24 cellular contexts compared by ENCODE assay signal in genomic region chr21:19501115-19501514, GRCh38.
"Had no signal": no experiment of that assay in that cellular context is flagged by ENCODE, and none has a peak within 500 bp of the region (broad histone marks: within the 10 kb centered on the region; RNA-seq: fewer than 3 reads in every experiment).

No MANE protein-coding gene starts in this region.

- H3K4me3 Mint-ChIP-seq: dendritic cell treated with granulocyte-macrophage colony-stimulating factor and Interleukin-4, amounts not matched to agents 40 ng/mL and 50 ng/mL, for 4 days; effector memory CD8-positive, alpha-beta T cell; endodermal cell; memory B cell; naive thymus-derived CD4-positive, alpha-beta T cell had no signal

- H3K4me1 Mint-ChIP-seq: endodermal cell; memory B cell; naive thymus-derived CD4-positive, alpha-beta T cell had no signal

- H3K4me3 ChIP-seq: colonic mucosa, esophagus squamous epithelium, gastrocnemius medialis, heart right ventricle, left lung, lower lobe of right lung had no signal

- H3K27ac ChIP-seq: colonic mucosa, epithelial cell of prostate, esophagus squamous epithelium, gastrocnemius medialis, heart right ventricle, left lung, lower lobe of right lung had no signal

- H3K36me3 ChIP-seq: colonic mucosa, esophagus squamous epithelium, gastrocnemius medialis, heart right ventricle, left lung, lower lobe of right lung had no signal

- H3K27ac Mint-ChIP-seq: dendritic cell treated with granulocyte-macrophage colony-stimulating factor and Interleukin-4, amounts not matched to agents 40 ng/mL and 50 ng/mL, for 4 days; effector memory CD8-positive, alpha-beta T cell; endodermal cell; memory B cell; naive thymus-derived CD4-positive, alpha-beta T cell had no signal

- H3K36me3 Mint-ChIP-seq: memory B cell; naive thymus-derived CD4-positive, alpha-beta T cell had no signal

- DNase-seq: colonic mucosa; cortex of kidney; effector CD8-positive, alpha-beta T cell; effector memory CD8-positive, alpha-beta T cell; endodermal cell; esophagus squamous epithelium; foreskin fibroblast; foreskin melanocyte; gastrocnemius medialis; glutamatergic neuron; head of caudate nucleus; heart right ventricle; hippocampal formation; left cardiac atrium; left lung; left ventricle myocardium superior; lower lobe of right lung; mesendoderm; midbrain; naive thymus-derived CD4-positive, alpha-beta T cell had no signal

- H3K9me3 Mint-ChIP-seq: dendritic cell treated with granulocyte-macrophage colony-stimulating factor and Interleukin-4, amounts not matched to agents 40 ng/mL and 50 ng/mL, for 4 days had no signal

- H3K4me1 ChIP-seq: colonic mucosa, esophagus squamous epithelium, gastrocnemius medialis, heart right ventricle, left lung, lower lobe of right lung had no signal

- H3K9me3 ChIP-seq: colonic mucosa, esophagus squamous epithelium, gastrocnemius medialis, left lung had no signal

- H3K27me3 ChIP-seq: colonic mucosa, esophagus squamous epithelium, gastrocnemius medialis, heart right ventricle, left lung had no signal

- ATAC-seq: effector memory CD8-positive, alpha-beta T cell; esophagus mucosa; gastrocnemius medialis; heart right ventricle; left cardiac atrium; left lung; left ventricle myocardium superior; lower lobe of right lung; naive thymus-derived CD4-positive, alpha-beta T cell had no signal

- H3K27me3 Mint-ChIP-seq: dendritic cell treated with granulocyte-macrophage colony-stimulating factor and Interleukin-4, amounts not matched to agents 40 ng/mL and 50 ng/mL, for 4 days; effector memory CD8-positive, alpha-beta T cell; memory B cell; naive thymus-derived CD4-positive, alpha-beta T cell had no signal
